ENCODE assay signal across 8 cellular contexts in the genomic region with DNA sequence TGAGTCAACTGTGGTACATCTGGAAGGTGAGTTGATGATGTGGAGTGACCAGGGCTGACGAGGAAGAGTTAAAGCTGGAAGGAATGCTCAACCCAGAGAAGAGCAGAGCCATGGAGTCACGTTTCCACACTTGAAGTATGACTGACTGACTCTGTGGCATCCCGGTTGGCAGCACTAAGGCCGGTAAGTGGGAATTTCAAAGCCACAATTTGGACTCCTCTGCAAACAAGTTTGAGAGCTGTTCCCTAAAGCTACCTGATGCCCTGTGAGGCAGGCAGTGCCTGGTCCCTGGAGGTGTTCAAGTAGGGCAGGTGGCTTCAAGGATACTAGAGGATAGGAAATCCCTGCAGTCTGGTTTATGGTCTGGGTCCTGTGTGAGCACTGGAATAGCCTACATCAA.
DNase-seq lines count a peak whose midpoint lies in the region; ATAC-seq and TF ChIP-seq lines count a peak whose summit lies in the region.

No MANE protein-coding gene starts in this region.

- H3F3A ChIP-seq in SK-N-SH (replicated peaks; ENCODE audit: insufficient read depth) = peaks cover 40% of the 10 kb centered on the region

- CTCF ChIA-PET in SK-N-SH (lab: Yijun Ruan, JAX) = interaction anchor here (0.8 to 2.5 kb wide), 10 partner anchors 9 to 725 kb away, joined by 3 to 14 read pairs (median 4); no protein-coding TSS in a partner anchor

- POLR2A ChIA-PET in SK-N-SH (lab: Yijun Ruan, JAX) = no interaction called here

- H3K9me3 ChIP-seq in SK-N-SH = no peaks in the 10 kb centered on the region
- H3K9me3 ChIP-seq in sigmoid colon = no peaks in the 10 kb centered on the region

- no peak overlapping the region for H3K4me3 ChIP-seq in SK-N-SH (ENCODE audit: low read depth in 2 of 2, low read length in 1 of 2)
- peak overlapping the region; percentile 37 to 55 (median 53) for H3K4me3 ChIP-seq in sigmoid colon

- no peaks in the 10 kb centered on the region for H3K9me2 ChIP-seq in SK-N-SH

- DNase-seq in SK-N-SH (no peak), SW480 (ENCODE audit: low spot score) (peak; percentile 11), glomerular visceral epithelial cell (ENCODE audit: extremely low spot score) (peak; percentile 81), sigmoid colon (no peak), NCI-H1092 treated with DMSO at 0.1 percent for 48 hours (lab: John Stamatoyannopoulos, UW) (no peak)

- H2AFZ ChIP-seq in SK-N-SH (ENCODE audit: low read depth) = no peak overlapping the region

- TF ChIP-seq POLR2A in sigmoid colon (IDR thresholded peaks at IDR 0.05) = no peak

- H3K27me3 ChIP-seq in SK-N-SH (ENCODE audit: insufficient read depth) (no peaks in the 10 kb centered on the region), sigmoid colon (no peaks in the 10 kb centered on the region)

- no peak overlapping the region for H3K9ac ChIP-seq in SK-N-SH

- peak overlapping the region in 1 of 2 experiments; percentile 56; a peak in 2 of 4 replicates for H3K27ac ChIP-seq in SK-N-SH (ENCODE audit: low read depth in 2 of 2, low read length in 1 of 2)
- peak overlapping the region; percentile 90 to 97 (median 92) for H3K27ac ChIP-seq in sigmoid colon

- ATAC-seq in SK-N-SH treated with all-trans-retinoic acid at 6 μM for 48 hours (peak; percentile 4), HG03025 (IDR thresholded peaks at IDR 0.05; ENCODE audit: low FRiP score, unreplicated experiment) (no peak), HG03045 (IDR thresholded peaks at IDR 0.05; ENCODE audit: unreplicated experiment) (no peak)

- no peak for TF ChIP-seq EP300 in SK-N-SH (IDR thresholded peaks at IDR 0.05; ENCODE audit: borderline replicate concordance in 1 of 2, low read depth in 1 of 2, low read length in 1 of 2)
- TF ChIP-seq EP300 in sigmoid colon (IDR thresholded peaks at IDR 0.05) = no peak

- H3K4me1 ChIP-seq in SK-N-SH (ENCODE audit: control insufficient read depth in 1 of 2, insufficient read depth in 2 of 2, low read depth in 1 of 2, low read length in 1 of 2) = peaks cover 2 to 14% of the 10 kb centered on the region in 2 experiments
- peaks cover 0 to 38% (median 27%) of the 10 kb centered on the region in 4 donors for H3K4me1 ChIP-seq in sigmoid colon

- intact Hi-C loops in sigmoid colon (cut with DNase I) = loop anchor here (2.0 to 10.0 kb wide), 2 partner anchors 223 to 545 kb away; a partner anchor contains a TSS

- WGBS in SK-N-SH (ENCODE audit: low lambda C conversion rate) = 86% methylated on average over 4 of the region's 4 CpGs
- 76 to 77% methylated on average over 4 of the region's 4 CpGs for WGBS in sigmoid colon, 2 donors

- H3K36me3 ChIP-seq in SK-N-SH (replicated peaks in 1 of 2; ENCODE audit: control insufficient read depth in 1 of 2, insufficient read depth in 2 of 2, low read length in 1 of 2) (peaks cover 36 to 39% of the 10 kb centered on the region in 2 experiments), sigmoid colon (peaks cover 0 to 18% (median 0%) of the 10 kb centered on the region in 4 donors)

- no peaks in the 10 kb centered on the region for H3K79me2 ChIP-seq in SK-N-SH (ENCODE audit: insufficient read depth)

- H4K20me1 ChIP-seq in SK-N-SH (ENCODE audit: insufficient read depth) = no peaks in the 10 kb centered on the region

- TF ChIP-seq CTCF in SK-N-SH (IDR thresholded peaks at IDR 0.05) (no peak), sigmoid colon (IDR thresholded peaks at IDR 0.05) (no peak)

- H3K4me2 ChIP-seq in SK-N-SH = no peak overlapping the region

- no peak for TF ChIP-seq RAD21 in SK-N-SH (IDR thresholded peaks at IDR 0.05; ENCODE audit: low read length)

TF ChIP-seq in SK-N-SH treated with all-trans-retinoic acid at 6 μM for 48 hours, 23 proteins besides CTCF, POLR2A, EP300 and RAD21 (continues in another document):
- TF ChIP-seq PPARA (CRISPR knock-in tag; IDR thresholded peaks at IDR 0.05; ENCODE audit: borderline replicate concordance) (no peak), ZFP30 (CRISPR knock-in tag; IDR thresholded peaks at IDR 0.05) (no peak), BACH2 (CRISPR knock-in tag; IDR thresholded peaks at IDR 0.05; ENCODE audit: borderline replicate concordance) (no peak), ARNTL (CRISPR knock-in tag; IDR thresholded peaks at IDR 0.05; ENCODE audit: borderline replicate concordance, low read depth) (no peak), ISL1 (CRISPR knock-in tag; IDR thresholded peaks at IDR 0.05) (no peak), SNAI2 (CRISPR knock-in tag; IDR thresholded peaks at IDR 0.05) (no peak), ESRRG (CRISPR knock-in tag; IDR thresholded peaks at IDR 0.05) (no peak), TCF4 (CRISPR knock-in tag; IDR thresholded peaks at IDR 0.05; ENCODE audit: borderline replicate concordance) (no peak)
- TF ChIP-seq, protein P1, sequence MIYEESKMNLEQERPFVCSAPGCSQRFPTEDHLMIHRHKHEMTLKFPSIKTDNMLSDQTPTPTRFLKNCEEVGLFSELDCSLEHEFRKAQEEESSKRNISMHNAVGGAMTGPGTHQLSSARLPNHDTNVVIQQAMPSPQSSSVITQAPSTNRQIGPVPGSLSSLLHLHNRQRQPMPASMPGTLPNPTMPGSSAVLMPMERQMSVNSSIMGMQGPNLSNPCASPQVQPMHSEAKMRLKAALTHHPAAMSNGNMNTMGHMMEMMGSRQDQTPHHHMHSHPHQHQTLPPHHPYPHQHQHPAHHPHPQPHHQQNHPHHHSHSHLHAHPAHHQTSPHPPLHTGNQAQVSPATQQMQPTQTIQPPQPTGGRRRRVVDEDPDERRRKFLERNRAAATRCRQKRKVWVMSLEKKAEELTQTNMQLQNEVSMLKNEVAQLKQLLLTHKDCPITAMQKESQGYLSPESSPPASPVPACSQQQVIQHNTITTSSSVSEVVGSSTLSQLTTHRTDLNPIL (CRISPR knock-in tag; IDR thresholded peaks at IDR 0.05; ENCODE audit: low read depth) = no peak

TF ChIP-seq in SK-N-SH, 30 proteins besides CTCF, POLR2A, EP300 and RAD21:
- no peak for TF ChIP-seq RCOR1 (IDR thresholded peaks at IDR 0.05; ENCODE audit: low read length)
- TF ChIP-seq FOSL2 (IDR thresholded peaks at IDR 0.05; ENCODE audit: borderline replicate concordance, low read depth) = no peak
- TF ChIP-seq, protein P2, sequence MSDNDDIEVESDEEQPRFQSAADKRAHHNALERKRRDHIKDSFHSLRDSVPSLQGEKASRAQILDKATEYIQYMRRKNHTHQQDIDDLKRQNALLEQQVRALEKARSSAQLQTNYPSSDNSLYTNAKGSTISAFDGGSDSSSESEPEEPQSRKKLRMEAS (IDR thresholded peaks at IDR 0.05; ENCODE audit: low read depth) = no peak
- no peak for TF ChIP-seq MEF2A (IDR thresholded peaks at IDR 0.05; ENCODE audit: borderline replicate concordance, low read depth)
- TF ChIP-seq EZH2phosphoT487 (IDR thresholded peaks at IDR 0.05; ENCODE audit: borderline replicate concordance, low read depth) = no peak
- TF ChIP-seq POLR2AphosphoS5 (IDR thresholded peaks at IDR 0.05; ENCODE audit: low read depth, low read length) = no peak
- TF ChIP-seq, protein P3, sequence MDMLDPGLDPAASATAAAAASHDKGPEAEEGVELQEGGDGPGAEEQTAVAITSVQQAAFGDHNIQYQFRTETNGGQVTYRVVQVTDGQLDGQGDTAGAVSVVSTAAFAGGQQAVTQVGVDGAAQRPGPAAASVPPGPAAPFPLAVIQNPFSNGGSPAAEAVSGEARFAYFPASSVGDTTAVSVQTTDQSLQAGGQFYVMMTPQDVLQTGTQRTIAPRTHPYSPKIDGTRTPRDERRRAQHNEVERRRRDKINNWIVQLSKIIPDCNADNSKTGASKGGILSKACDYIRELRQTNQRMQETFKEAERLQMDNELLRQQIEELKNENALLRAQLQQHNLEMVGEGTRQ (IDR thresholded peaks at IDR 0.05; ENCODE audit: borderline replicate concordance, low read depth, low read length) = no peak
TF ChIP-seq in SK-N-SH: peak in this region for 0.

Comparison
In these comparisons a context has a peak if more than half of its experiments do, and no peak if none do; other contexts are left out.
1. DNase-seq: peak in SW480 (single experiment) and glomerular visceral epithelial cell (single experiment); none in SK-N-SH (single experiment), sigmoid colon (single experiment) and NCI-H1092 treated with DMSO at 0.1 percent for 48 hours (single experiment).
2. H3K4me3 ChIP-seq: peak in sigmoid colon (4 of 4); none in SK-N-SH (0 of 2).